ENCODE assay signal across 9 cellular contexts in the genomic region with DNA sequence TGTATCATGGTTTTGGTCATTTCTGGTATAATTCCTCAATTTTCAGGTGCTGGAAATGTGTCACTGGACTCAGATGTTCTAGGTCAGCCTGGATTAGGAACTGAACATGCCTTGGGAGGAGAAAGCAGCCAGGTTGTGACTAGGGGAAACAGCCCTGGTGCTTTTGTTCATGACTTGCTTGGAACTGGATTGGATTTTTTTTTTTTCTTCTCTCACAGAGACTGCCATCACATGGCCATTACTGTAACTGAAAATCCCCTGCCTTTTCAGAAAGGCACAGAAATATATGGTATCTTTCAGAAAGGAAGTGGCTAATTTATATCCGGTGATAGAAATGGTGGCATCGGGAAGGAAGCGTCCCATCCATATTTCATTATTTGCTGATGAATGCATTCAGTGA.
DNase-seq lines count a peak whose midpoint lies in the region; FAIRE-seq and TF ChIP-seq lines count a peak whose summit lies in the region.
"Had no signal": no experiment of that assay in that cellular context is flagged by ENCODE, and none has a peak within 500 bp of the region (broad histone marks: within the 10 kb centered on the region; RNA-seq: fewer than 3 reads in every experiment).

No MANE protein-coding gene starts in this region.

- H3K4me2 ChIP-seq in BLaER1 = peak overlapping the region; percentile 53

- H3K27me3 ChIP-seq in BLaER1 = no peaks in the 10 kb centered on the region
- no peaks in the 10 kb centered on the region for H3K27me3 ChIP-seq in HUES48 (ENCODE audit: control insufficient read depth, insufficient read depth, low read length)

- H3K36me3 ChIP-seq in BLaER1 (peaks cover 43% of the 10 kb centered on the region), HUES48 (ENCODE audit: control insufficient read depth, insufficient read depth, low read length) (no peaks in the 10 kb centered on the region)

- no peak overlapping the region for H3K27ac ChIP-seq in BLaER1
- peak overlapping the region; percentile 29 for H3K27ac ChIP-seq in HUES48 (ENCODE audit: low read depth, low read length)

- DNase-seq in GM19239 (ENCODE audit: insufficient read length, low spot score) (peak; percentile 14), SKM-1 (lab: John Stamatoyannopoulos, UW; ENCODE audit: unreplicated experiment) (no peak), middle frontal gyrus (ENCODE audit: extremely low spot score, low spot score) (no peak), NCI-H510A (lab: John Stamatoyannopoulos, UW) (no peak)
- peak; percentile 50 for DNase-seq in central memory CD4-positive, alpha-beta T cell

- H3K27me3 Mint-ChIP-seq in nephron (ENCODE audit: low read depth) = no peaks in the 10 kb centered on the region

- H3K4me3 Mint-ChIP-seq in nephron = peak overlapping the region; percentile 23 to 45 (median 29)

- H3K4me1 ChIP-seq in BLaER1 (peaks cover 35% of the 10 kb centered on the region), HUES48 (ENCODE audit: control insufficient read depth, insufficient read depth, low read length) (peaks cover 59% of the 10 kb centered on the region)

- H3K4me3 ChIP-seq in BLaER1 (0 out of 2 replicates have a peak overlapping the region, but pooled peaks have one; percentile 12), HUES48 (ENCODE audit: low read depth, low read length) (no peak overlapping the region)
- H3K4me3 ChIP-seq: lung had no signal

- FAIRE-seq in GM19239 (lab: Jason Lieb, UNC) = no peak

- H3K9ac ChIP-seq in BLaER1 (no peak overlapping the region), HUES48 (ENCODE audit: low read depth, low read length) (no peak overlapping the region)

- H3K9me3 Mint-ChIP-seq in nephron = no peaks in the 10 kb centered on the region

- peaks cover 43% of the 10 kb centered on the region for H4K20me1 ChIP-seq in BLaER1

- peaks cover 18% of the 10 kb centered on the region for H3K36me3 Mint-ChIP-seq in nephron (ENCODE audit: low read depth)

- H3K4me1 Mint-ChIP-seq in nephron = peaks cover 95% of the 10 kb centered on the region

- peak overlapping the region; percentile 87 to 92 (median 92) for H3K27ac Mint-ChIP-seq in nephron

- peak; percentile 38 to 46 (median 40) for TF ChIP-seq CTCF in nephron (IDR thresholded peaks at IDR 0.05; ENCODE audit: unreplicated experiment in 3 of 3)

- peaks cover 9% of the 10 kb centered on the region; the same call in 1 of the 2 replicates for H3K9me3 ChIP-seq in BLaER1
- H3K9me3 ChIP-seq in HUES48 (ENCODE audit: control insufficient read depth, insufficient read depth, low read length) = no peaks in the 10 kb centered on the region

Comparison
In these comparisons a context has a peak if more than half of its experiments do, and no peak if none do; other contexts are left out.
1. DNase-seq: peak in GM19239 (single experiment) and central memory CD4-positive, alpha-beta T cell (single experiment); none in SKM-1 (single experiment), middle frontal gyrus (single experiment) and NCI-H510A (single experiment).